1 cellular context compared by ENCODE assay signal in the genomic region with DNA sequence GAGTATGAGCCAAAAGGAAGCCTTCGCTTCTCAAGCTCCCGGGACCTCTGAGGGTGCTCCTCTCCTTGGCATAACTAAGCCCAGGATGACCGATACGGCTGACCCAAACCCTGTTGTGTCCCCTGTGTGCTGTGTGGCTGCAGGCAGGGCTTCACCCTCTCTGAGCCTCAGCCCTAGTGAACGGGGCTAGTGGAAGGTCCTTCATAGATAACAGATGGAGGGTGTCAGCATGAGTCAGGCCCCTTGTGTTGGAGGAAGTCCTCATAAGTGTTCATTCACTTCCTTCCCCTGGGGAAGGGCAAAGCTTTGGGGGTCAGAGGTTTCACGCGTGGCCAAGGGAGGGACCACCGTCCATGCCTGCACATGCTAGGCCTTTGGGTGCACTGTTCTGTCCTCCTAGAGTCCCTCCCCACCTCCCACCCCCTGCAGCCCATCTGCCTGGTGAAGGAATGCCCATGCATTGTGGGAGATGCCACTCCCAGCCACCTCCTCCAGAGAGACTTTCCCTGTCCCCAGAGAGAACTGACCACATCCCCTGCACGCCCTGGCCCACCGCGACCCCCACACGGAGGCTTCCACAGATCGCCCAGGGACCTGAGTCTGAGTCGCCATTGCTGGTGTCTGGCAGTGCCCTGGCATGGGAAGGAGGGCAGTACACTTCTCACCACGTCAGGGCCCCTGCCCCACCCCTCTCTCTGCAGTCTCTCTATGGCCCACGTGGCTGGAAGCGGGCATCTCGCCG.
TF ChIP-seq lines count a peak whose summit lies in the region.

No MANE protein-coding gene starts in this region.

TF ChIP-seq in H1, 55 proteins besides CTCF, POLR2A, EP300 and RAD21:
- TF ChIP-seq BACH1 (IDR thresholded peaks at IDR 0.05; ENCODE audit: low read length) (no peak), TEAD4 (IDR thresholded peaks at IDR 0.05; ENCODE audit: low read depth, low read length) (no peak), CHD1 (IDR thresholded peaks at IDR 0.05; ENCODE audit: low read depth, low read length) (no peak), GTF2F1 (IDR thresholded peaks at IDR 0.05; ENCODE audit: borderline replicate concordance, low read depth, low read length) (no peak), NANOG (IDR thresholded peaks at IDR 0.05; ENCODE audit: insufficient read depth, low read depth, low read length, poor library complexity, severe bottlenecking) (no peak), MAFK (IDR thresholded peaks at IDR 0.05; ENCODE audit: low read depth, low read length) (no peak), KDM5A (IDR thresholded peaks at IDR 0.05; ENCODE audit: low read length) (no peak)
